Comparison of ENCODE assay signal across 1 cellular context in genomic region chr12:120639771-120640721, GRCh38.
TF ChIP-seq lines count a peak whose summit lies in the region.

CABP1 (plus strand) TSS chr12:120640626; CDS start chr12:120640686, 60 bp downstream.

TF ChIP-seq in HEK293, 187 proteins besides CTCF, POLR2A, EP300 and RAD21 (continued from another document):
- TF ChIP-seq ZBTB8A (tag by site-specific recombination; IDR thresholded peaks at IDR 0.05) = 0 out of 2 replicates have a peak, but pooled peaks have one; percentile 37
- TF ChIP-seq ZEB2 (tag by site-specific recombination; IDR thresholded peaks at IDR 0.05) = peak; percentile 86
- peak; percentile 40; the same call in 1 of the 2 replicates for TF ChIP-seq ZNF501 (tag by site-specific recombination; IDR thresholded peaks at IDR 0.05)
- no peak for TF ChIP-seq ZNF670 (tag by site-specific recombination; IDR thresholded peaks at IDR 0.05; ENCODE audit: low read depth)
- peak; percentile 67; the same call in 1 of the 2 replicates for TF ChIP-seq KLF9 (tag by site-specific recombination; IDR thresholded peaks at IDR 0.05; ENCODE audit: low read depth)
- no peak for TF ChIP-seq ZNF585B (tag by site-specific recombination; IDR thresholded peaks at IDR 0.05)
- no peak for TF ChIP-seq ZNF148 (tag by site-specific recombination; IDR thresholded peaks at IDR 0.05; ENCODE audit: borderline replicate concordance)
- TF ChIP-seq KLF7 (tag by site-specific recombination; IDR thresholded peaks at IDR 0.05; ENCODE audit: borderline replicate concordance) = no peak
- 0 out of 2 replicates have a peak, but pooled peaks have one; percentile 35 for TF ChIP-seq ZNF2 (tag by site-specific recombination; IDR thresholded peaks at IDR 0.05)
- peak; percentile 68 for TF ChIP-seq ZBTB21 (tag by site-specific recombination; IDR thresholded peaks at IDR 0.05)
- TF ChIP-seq ZNF138 (tag by site-specific recombination; IDR thresholded peaks at IDR 0.05; ENCODE audit: borderline replicate concordance) = no peak
- no peak for TF ChIP-seq TCF7L2 (IDR thresholded peaks at IDR 0.05; ENCODE audit: borderline replicate concordance, low read depth, low read length)
- TF ChIP-seq ZBTB10 (tag by site-specific recombination; IDR thresholded peaks at IDR 0.05) = peak; percentile 57
- TF ChIP-seq ZNF518A (tag by site-specific recombination; conservative IDR thresholded peaks at IDR 0.05; ENCODE audit: low read depth) = no peak
- no peak for TF ChIP-seq ZNF146 (tag by site-specific recombination; IDR thresholded peaks at IDR 0.05)
- 0 out of 2 replicates have a peak, but pooled peaks have one; percentile 54 for TF ChIP-seq SP7 (tag by site-specific recombination; IDR thresholded peaks at IDR 0.05)
- TF ChIP-seq ZNF785 (tag by site-specific recombination; IDR thresholded peaks at IDR 0.05) = no peak
- 0 out of 2 replicates have a peak, but pooled peaks have one; percentile 34 for TF ChIP-seq ZNF366 (tag by site-specific recombination; conservative IDR thresholded peaks at IDR 0.05)
- TF ChIP-seq REST (tag by site-specific recombination; IDR thresholded peaks at IDR 0.05) = no peak
- TF ChIP-seq ZNF175 (tag by site-specific recombination; IDR thresholded peaks at IDR 0.05) = no peak
- TF ChIP-seq ZNF174 (tag by site-specific recombination; IDR thresholded peaks at IDR 0.05) = no peak
- TF ChIP-seq KLF8 (tag by site-specific recombination; IDR thresholded peaks at IDR 0.05) = peak; percentile 55; the same call in 1 of the 2 replicates
- TF ChIP-seq ZNF488 (tag by site-specific recombination; IDR thresholded peaks at IDR 0.05) = no peak
